ENCODE assay signal across 13 cellular contexts in the genomic region with DNA sequence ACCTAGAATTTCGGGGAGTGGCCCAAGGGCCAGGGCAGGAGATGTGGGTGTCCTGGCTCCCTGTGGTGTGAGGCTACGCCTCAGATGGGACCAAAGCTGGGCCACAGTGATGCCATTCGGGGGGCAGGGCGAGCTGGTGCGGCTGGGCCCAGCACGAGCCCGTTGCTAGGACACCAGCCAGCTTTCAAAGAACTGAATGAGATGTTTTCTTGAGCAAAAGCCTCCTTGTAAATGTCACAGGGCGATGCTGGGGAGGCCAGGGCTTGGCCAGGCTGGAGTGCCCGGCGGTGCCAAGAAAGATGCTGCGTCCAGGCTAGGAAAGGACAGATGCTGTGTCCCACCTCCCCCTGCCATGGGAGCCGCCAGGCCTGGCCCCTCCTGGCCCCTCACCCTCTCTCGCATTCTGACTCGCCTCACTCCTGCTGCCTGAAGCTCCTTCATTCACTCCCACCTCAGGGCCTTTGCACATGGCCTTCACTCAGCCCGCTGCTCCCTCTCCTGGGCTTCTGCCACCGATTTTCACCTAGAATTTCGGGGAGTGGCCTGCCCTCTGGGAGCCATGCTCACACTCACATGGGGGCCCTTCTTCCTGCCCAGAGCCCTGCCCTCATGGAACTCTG. TPM values are rescaled to one million over a fixed set of nuclear protein-coding genes. Genes with fewer than 3 reads are reported as not detected.
DNase-seq lines count a peak whose midpoint lies in the region; ATAC-seq and TF ChIP-seq lines count a peak whose summit lies in the region.
"Had no signal": no experiment of that assay in that cellular context is flagged by ENCODE, and none has a peak within 500 bp of the region (broad histone marks: within the 10 kb centered on the region; RNA-seq: fewer than 3 reads in every experiment).

No MANE protein-coding gene starts in this region.

- H3K4me1 ChIP-seq in ascending aorta = no peaks in the 10 kb centered on the region
- H3K4me1 ChIP-seq: thyroid gland had no signal

- no peaks in the 10 kb centered on the region for H3K9me3 ChIP-seq in ascending aorta
- H3K9me3 ChIP-seq: thyroid gland had no signal

- POLR2A ChIA-PET in activated CD8-positive, alpha-beta T cell treated with anti-CD3 and anti-CD28 coated beads, Interleukin-2, amount 10 ng/mL, durations not matched to agents 7 days and 5 days (lab: Charles Lee) = interaction anchor here (0.7 to 0.8 kb wide), 2 partner anchors 10 to 62 kb away, joined by 3 to 5 read pairs; no protein-coding TSS in a partner anchor

- H3K27me3 ChIP-seq in H7 (ENCODE audit: control insufficient read depth, insufficient read depth, low read length) (no peaks in the 10 kb centered on the region), ascending aorta (no peaks in the 10 kb centered on the region)
- H3K27me3 ChIP-seq: cardiac muscle cell, thyroid gland had no signal

- H3K36me3 ChIP-seq in H7 (replicated peaks; ENCODE audit: control insufficient read depth, insufficient read depth, low read length) = no peaks in the 10 kb centered on the region
- peaks cover 0 to 15% of the 10 kb centered on the region in 2 donors for H3K36me3 ChIP-seq in ascending aorta
- H3K36me3 ChIP-seq: cardiac muscle cell, thyroid gland had no signal

- no peak for ATAC-seq in activated CD8-positive, alpha-beta T cell treated with anti-CD3 and anti-CD28 coated beads, Interleukin-2, amount 10 ng/mL, durations not matched to agents 7 days and 5 days
- ATAC-seq in sciatic nerve (peak; percentile 49), HG02763 (IDR thresholded peaks at IDR 0.05; ENCODE audit: unreplicated experiment) (no peak)

- H3K4me3 ChIP-seq in H7 (ENCODE audit: insufficient read depth, low read depth, low read length) (no peak overlapping the region), ascending aorta (no peak overlapping the region)
- H3K4me3 ChIP-seq: cardiac muscle cell, thyroid gland had no signal

- peak overlapping the region; percentile 96 for H3K27ac Mint-ChIP-seq in activated CD8-positive, alpha-beta T cell treated with anti-CD3 and anti-CD28 coated beads, Interleukin-2, amount 10 ng/mL, durations not matched to agents 7 days and 5 days

- H3K4me3 Mint-ChIP-seq in activated CD8-positive, alpha-beta T cell treated with anti-CD3 and anti-CD28 coated beads, Interleukin-2, amount 10 ng/mL, durations not matched to agents 7 days and 5 days = peak overlapping the region; percentile 16

- CTCF ChIA-PET in activated CD8-positive, alpha-beta T cell treated with anti-CD3 and anti-CD28 coated beads, Interleukin-2, amount 10 ng/mL, durations not matched to agents 7 days and 5 days (lab: Charles Lee) = interaction anchor here (1.4 to 5.7 kb wide), 3 partner anchors 38 to 48 kb away, joined by 3 to 20 read pairs (median 5); a partner anchor contains a TSS

- no peaks in the 10 kb centered on the region for H3K27me3 Mint-ChIP-seq in activated CD8-positive, alpha-beta T cell treated with anti-CD3 and anti-CD28 coated beads, Interleukin-2, amount 10 ng/mL, durations not matched to agents 7 days and 5 days (ENCODE audit: low read depth)

- intact Hi-C loops in sciatic nerve (cut with DNase I) (no loop called here), ascending aorta (cut with DNase I) (no loop called here)

- DNase-seq in H7 (peak; percentile 56), hypothalamus (lab: John Stamatoyannopoulos, UW) (peak in 46 of 51 donors; percentile 22 to 93 (median 79)), sciatic nerve (ENCODE audit: low spot score) (no peak), cortex of kidney (lab: John Stamatoyannopoulos, UW) (no peak), ascending aorta (ENCODE audit: low spot score in 2 of 2) (no peak)
- peak; percentile 43 for DNase-seq in activated CD8-positive, alpha-beta T cell treated with anti-CD3 and anti-CD28 coated beads, Interleukin-2, amount 10 ng/mL, durations not matched to agents 7 days and 5 days
- DNase-seq: activated T-cell treated with anti-CD3 and anti-CD28 coated beads, Interleukin-2, amount 50 U/mL, for 48 hours; IMR-90; NCI-H1105 treated with DMSO at 0.1 percent for 48 hours; NCI-H524 treated with DMSO at 0.1 percent for 48 hours; thyroid gland had no signal

- H3K27ac ChIP-seq in ascending aorta = no peak overlapping the region
- H3K27ac ChIP-seq: cardiac muscle cell, thyroid gland had no signal

- TF ChIP-seq CTCF in ascending aorta (IDR thresholded peaks at IDR 0.05) = no peak

- no peaks in the 10 kb centered on the region for H3K9me3 Mint-ChIP-seq in activated CD8-positive, alpha-beta T cell treated with anti-CD3 and anti-CD28 coated beads, Interleukin-2, amount 10 ng/mL, durations not matched to agents 7 days and 5 days (ENCODE audit: insufficient read depth)

- peaks cover under 1% of the 10 kb centered on the region for H3K36me3 Mint-ChIP-seq in activated CD8-positive, alpha-beta T cell treated with anti-CD3 and anti-CD28 coated beads, Interleukin-2, amount 10 ng/mL, durations not matched to agents 7 days and 5 days (ENCODE audit: low read depth)

- H3K4me1 Mint-ChIP-seq in activated CD8-positive, alpha-beta T cell treated with anti-CD3 and anti-CD28 coated beads, Interleukin-2, amount 10 ng/mL, durations not matched to agents 7 days and 5 days (ENCODE audit: low read depth) = peaks cover 90% of the 10 kb centered on the region

RNA-seq across cellular contexts. Expression of a gene that starts 39.1 kb away (rescaled TPM):
- 19.4 and 21.1 TPM in 2 replicates for total RNA-seq in H7 (2014; rRNA removed; shearing (Covaris generic))
- 10 to 100 TPM; 11.3 to 12.5 TPM for total RNA-seq in activated CD8-positive, alpha-beta T cell treated with anti-CD3 and anti-CD28 coated beads, Interleukin-2, amount 10 ng/mL, durations not matched to agents 7 days and 5 days
- 44.7 TPM for total RNA-seq in sciatic nerve
- 36.6 TPM for total RNA-seq in ascending aorta

RNA-seq across cellular contexts. Expression of a gene that starts 54.4 kb away (rescaled TPM):
- total RNA-seq in H7 (2014; rRNA removed; shearing (Covaris generic)) = 60.9 and 63.3 TPM in 2 replicates
- total RNA-seq in activated CD8-positive, alpha-beta T cell treated with anti-CD3 and anti-CD28 coated beads, Interleukin-2, amount 10 ng/mL, durations not matched to agents 7 days and 5 days = 100 to 1,000 TPM; 106 to 113 TPM
- total RNA-seq in sciatic nerve = 80.5 TPM
- 32.6 TPM for total RNA-seq in ascending aorta

RNA-seq across cellular contexts. Expression of a gene that starts 54.7 kb away (rescaled TPM):
- 31.0 and 49.8 TPM in 2 replicates for total RNA-seq in H7 (2014; rRNA removed; shearing (Covaris generic))
- total RNA-seq in activated CD8-positive, alpha-beta T cell treated with anti-CD3 and anti-CD28 coated beads, Interleukin-2, amount 10 ng/mL, durations not matched to agents 7 days and 5 days = 10 to 100 TPM; 30.9 to 35.8 TPM
- total RNA-seq in sciatic nerve (26.3 TPM), ascending aorta (29.3 TPM)

Comparison
In these comparisons a context has a peak if more than half of its experiments do, and no peak if none do; other contexts are left out.
1. DNase-seq: peak in H7 (single experiment), activated CD8-positive, alpha-beta T cell treated with anti-CD3 and anti-CD28 coated beads, Interleukin-2, amount 10 ng/mL, durations not matched to agents 7 days and 5 days (single experiment) and hypothalamus (46 of 51); none in sciatic nerve (single experiment), cortex of kidney (single experiment) and ascending aorta (0 of 2).